In the genomic region with DNA sequence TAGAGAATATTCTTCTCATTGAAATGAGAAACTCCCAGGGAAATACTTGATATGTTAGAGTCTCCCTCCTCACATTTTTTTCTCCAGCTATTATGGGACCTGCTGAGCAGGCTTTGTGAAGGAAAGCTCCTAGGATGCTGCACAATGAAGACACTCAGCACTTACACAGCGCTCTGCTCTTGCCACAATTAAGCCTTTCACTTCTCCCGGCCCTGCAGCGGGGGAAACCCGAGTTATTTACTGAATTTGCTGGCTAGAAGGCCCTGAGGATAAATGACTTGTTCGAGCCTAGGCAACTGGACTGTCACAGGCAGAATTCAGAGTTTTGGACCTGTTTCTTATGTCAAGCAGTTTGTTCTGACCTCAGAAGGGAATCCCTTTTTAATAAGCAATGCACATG, we compare ENCODE assay signal across 20 cellular contexts.
DNase-seq lines count a peak whose midpoint lies in the region; ATAC-seq, FAIRE-seq and TF ChIP-seq lines count a peak whose summit lies in the region.
"Had no signal": no experiment of that assay in that cellular context is flagged by ENCODE, and none has a peak within 500 bp of the region (broad histone marks: within the 10 kb centered on the region; RNA-seq: fewer than 3 reads in every experiment).

No MANE protein-coding gene starts in this region.

- H3K27me3 ChIP-seq in effector memory CD4-positive, alpha-beta T cell (replicated peaks; ENCODE audit: control insufficient read depth, insufficient read depth, low read length, poor library complexity, severe bottlenecking), result no peaks in the 10 kb centered on the region
- H3K27me3 ChIP-seq: tibial nerve had no signal

- peaks cover 43% of the 10 kb centered on the region for H3K4me1 Mint-ChIP-seq in endothelial cell (ENCODE audit: unreplicated experiment)
- H3K4me1 Mint-ChIP-seq: CD4-positive, CD25-positive, alpha-beta regulatory T cell had no signal

- DNase-seq in ELF-1 (ENCODE audit: low read depth, low spot score), result peak; percentile 90
- DNase-seq in hippocampal formation (lab: John Stamatoyannopoulos, UW), result peak; percentile 79 to 90
- peak in 53 of 56 donors; percentile 14 to 81 (median 59) for DNase-seq in nucleus accumbens (lab: John Stamatoyannopoulos, UW)
- no peak for DNase-seq in effector memory CD4-positive, alpha-beta T cell
- DNase-seq in urothelium cell line (ENCODE audit: low spot score), result no peak
- no peak for DNase-seq in endothelial cell (ENCODE audit: low spot score)
- DNase-seq: activated CD4-positive, alpha-beta T cell treated with anti-CD3 and anti-CD28 coated beads for 4 hours; activated effector memory CD4-positive, alpha-beta T cell treated with Interleukin-2 at 50 U/mL for 16 hours; amniotic stem cell; CD4-positive, CD25-positive, alpha-beta regulatory T cell; cerebellar nuclear complex; DMS153; foreskin fibroblast; NCI-H1694 had no signal

- no peak for ATAC-seq in GM21526 (IDR thresholded peaks at IDR 0.05; ENCODE audit: low FRiP score, unreplicated experiment)

- FAIRE-seq in urothelium cell line (lab: Jason Lieb, UNC), result no peak
- FAIRE-seq: GM12892, RCC 7860 had no signal

- H3K27me3 Mint-ChIP-seq in endothelial cell (ENCODE audit: unreplicated experiment), result peaks cover 17% of the 10 kb centered on the region

- H3K36me3 Mint-ChIP-seq in endothelial cell (ENCODE audit: low read depth, unreplicated experiment), result no peaks in the 10 kb centered on the region
- H3K36me3 Mint-ChIP-seq: CD4-positive, CD25-positive, alpha-beta regulatory T cell had no signal

- no peak overlapping the region for H3K4me3 Mint-ChIP-seq in endothelial cell (ENCODE audit: unreplicated experiment)
- H3K4me3 Mint-ChIP-seq: CD4-positive, CD25-positive, alpha-beta regulatory T cell had no signal

- H3K4me1 ChIP-seq in effector memory CD4-positive, alpha-beta T cell (ENCODE audit: control insufficient read depth, insufficient read depth, low read length, poor library complexity, severe bottlenecking), result no peaks in the 10 kb centered on the region
- H3K4me1 ChIP-seq: tibial nerve had no signal

- H3K4me3 ChIP-seq in effector memory CD4-positive, alpha-beta T cell (ENCODE audit: insufficient read depth, low read depth, low read length, poor library complexity, severe bottlenecking), result no peak overlapping the region
- H3K4me3 ChIP-seq: tibial nerve had no signal

- H3K9me3 ChIP-seq in effector memory CD4-positive, alpha-beta T cell (ENCODE audit: control insufficient read depth, low read length), result no peaks in the 10 kb centered on the region
- H3K9me3 ChIP-seq: tibial nerve had no signal

- peak overlapping the region; percentile 82 for H3K27ac ChIP-seq in angular gyrus (ENCODE audit: low read depth, low read length)
- H3K27ac ChIP-seq in effector memory CD4-positive, alpha-beta T cell (ENCODE audit: insufficient read depth, low read length, poor library complexity, severe bottlenecking), result no peak overlapping the region

- no peaks in the 10 kb centered on the region for H3K9me3 Mint-ChIP-seq in endothelial cell (ENCODE audit: unreplicated experiment)

- H3K27ac Mint-ChIP-seq in endothelial cell (ENCODE audit: unreplicated experiment), result no peak overlapping the region
- H3K27ac Mint-ChIP-seq: CD4-positive, CD25-positive, alpha-beta regulatory T cell; progenitor cell of endocrine pancreas had no signal

- H3K36me3 ChIP-seq in effector memory CD4-positive, alpha-beta T cell (ENCODE audit: control insufficient read depth, insufficient read depth, low read length), result no peaks in the 10 kb centered on the region
- H3K36me3 ChIP-seq: tibial nerve had no signal

- no peak for TF ChIP-seq CTCF in endothelial cell (IDR thresholded peaks at IDR 0.05; ENCODE audit: unreplicated experiment)

Comparison
In these comparisons a context has a peak if more than half of its experiments do, and no peak if none do; other contexts are left out.
1. DNase-seq: peak in ELF-1 (single experiment), hippocampal formation (2 of 2) and nucleus accumbens (53 of 56); none in effector memory CD4-positive, alpha-beta T cell (0 of 3), urothelium cell line (single experiment) and endothelial cell (single experiment).